ENCODE assay signal across 9 cellular contexts in genomic region chr1:35120458-35121133, GRCh38.
A peak's percentile ranks its signal among the peaks of the same experiment; 100 is the strongest.
DNase-seq lines count a peak whose midpoint lies in the region; ATAC-seq lines count a peak whose summit lies in the region.
"Had no signal": no experiment of that assay in that cellular context is flagged by ENCODE, and none has a peak within 500 bp of the region (broad histone marks: within the 10 kb centered on the region; RNA-seq: fewer than 3 reads in every experiment).

No MANE protein-coding gene starts in this region.

- peaks cover 12% of the 10 kb centered on the region for H3K4me1 Mint-ChIP-seq in dendritic cell treated with granulocyte-macrophage colony-stimulating factor and Interleukin-4, amounts not matched to agents 40 ng/mL and 50 ng/mL, for 4 days (ENCODE audit: low read depth)

- DNase-seq in NCI-H1436 treated with DMSO at 0.1 percent for 48 hours (lab: John Stamatoyannopoulos, UW), result no peak
- no peak for DNase-seq in 8988T

- peaks cover 0 to 7% (median 0%) of the 10 kb centered on the region in 11 experiments; a peak in 4 of 22 replicates for H3K27me3 ChIP-seq in BLaER1 treated with 17β-estradiol and CSF1 and Interleukin-3, amounts not matched to agents 10 nM and 100 nM
- no peaks in the 10 kb centered on the region for H3K27me3 ChIP-seq in muscle layer of duodenum (ENCODE audit: low read depth, low read length)

- peaks cover 4 to 13% (median 10%) of the 10 kb centered on the region in 11 experiments for H3K9me3 ChIP-seq in BLaER1 treated with 17β-estradiol and CSF1 and Interleukin-3, amounts not matched to agents 10 nM and 100 nM (replicated peaks in 1 of 11)
- H3K9me3 ChIP-seq in muscle layer of duodenum (ENCODE audit: control insufficient read depth in 1 of 2, low read length in 2 of 2), result no peaks in the 10 kb centered on the region

- H3K4me3 Mint-ChIP-seq in dendritic cell treated with granulocyte-macrophage colony-stimulating factor and Interleukin-4, amounts not matched to agents 40 ng/mL and 50 ng/mL, for 4 days, result peak overlapping the region; percentile 59

- H3K4me1 ChIP-seq in BLaER1 treated with 17β-estradiol and CSF1 and Interleukin-3, amounts not matched to agents 10 nM and 100 nM, result peaks cover 8 to 16% (median 9%) of the 10 kb centered on the region in 10 experiments; a peak in 15 of 20 replicates
- H3K4me1 ChIP-seq in muscle layer of duodenum (ENCODE audit: control insufficient read depth in 1 of 2, insufficient read depth in 2 of 2, low read length in 2 of 2), result no peaks in the 10 kb centered on the region

- H4K20me1 ChIP-seq in BLaER1 treated with 17β-estradiol and CSF1 and Interleukin-3, amounts not matched to agents 10 nM and 100 nM, result no peaks in the 10 kb centered on the region

- peak overlapping the region; percentile 27 to 72 (median 60); a peak in 17 of 22 replicates for H3K9ac ChIP-seq in BLaER1 treated with 17β-estradiol and CSF1 and Interleukin-3, amounts not matched to agents 10 nM and 100 nM

- no peaks in the 10 kb centered on the region for H3K36me3 Mint-ChIP-seq in dendritic cell treated with granulocyte-macrophage colony-stimulating factor and Interleukin-4, amounts not matched to agents 40 ng/mL and 50 ng/mL, for 4 days (ENCODE audit: low read depth)

- intact Hi-C loops in dendritic cell treated with granulocyte-macrophage colony-stimulating factor and Interleukin-4, amounts not matched to agents 40 ng/mL and 50 ng/mL, for 4 days (cut with micrococcal nuclease), result no loop called here

- peak overlapping the region; percentile 59 to 87 (median 79) for H3K4me2 ChIP-seq in BLaER1 treated with 17β-estradiol and CSF1 and Interleukin-3, amounts not matched to agents 10 nM and 100 nM

- no peaks in the 10 kb centered on the region for H3K9me3 Mint-ChIP-seq in dendritic cell treated with granulocyte-macrophage colony-stimulating factor and Interleukin-4, amounts not matched to agents 40 ng/mL and 50 ng/mL, for 4 days

- peaks cover 0 to 9% (median 0%) of the 10 kb centered on the region in 11 experiments; a peak in 6 of 22 replicates for H3K36me3 ChIP-seq in BLaER1 treated with 17β-estradiol and CSF1 and Interleukin-3, amounts not matched to agents 10 nM and 100 nM
- H3K36me3 ChIP-seq in muscle layer of duodenum (ENCODE audit: control insufficient read depth in 1 of 2, insufficient read depth in 2 of 2, low read length in 2 of 2), result no peaks in the 10 kb centered on the region

- peaks cover 23% of the 10 kb centered on the region for H3K27me3 Mint-ChIP-seq in dendritic cell treated with granulocyte-macrophage colony-stimulating factor and Interleukin-4, amounts not matched to agents 40 ng/mL and 50 ng/mL, for 4 days

- peak overlapping the region; percentile 6 to 65 (median 36); a peak in 12 of 20 replicates for H3K4me3 ChIP-seq in BLaER1 treated with 17β-estradiol and CSF1 and Interleukin-3, amounts not matched to agents 10 nM and 100 nM
- H3K4me3 ChIP-seq in muscle layer of duodenum (ENCODE audit: low read depth in 1 of 2, low read length in 2 of 2), result peak overlapping the region; percentile 39 to 56

- peak overlapping the region in 4 of 11 experiments; percentile 28 to 40 (median 36); a peak in 3 of 22 replicates for H3K27ac ChIP-seq in BLaER1 treated with 17β-estradiol and CSF1 and Interleukin-3, amounts not matched to agents 10 nM and 100 nM
- no peak overlapping the region for H3K27ac ChIP-seq in muscle layer of duodenum (ENCODE audit: low read length)
- H3K27ac ChIP-seq: RWPE1 had no signal

- ATAC-seq in HG03432 (IDR thresholded peaks at IDR 0.05; ENCODE audit: unreplicated experiment) (peak; percentile 53), HG03378 (IDR thresholded peaks at IDR 0.05; ENCODE audit: unreplicated experiment) (no peak), GM18511 (IDR thresholded peaks at IDR 0.05; ENCODE audit: unreplicated experiment) (no peak)

- no peak overlapping the region for H3K27ac Mint-ChIP-seq in dendritic cell treated with granulocyte-macrophage colony-stimulating factor and Interleukin-4, amounts not matched to agents 40 ng/mL and 50 ng/mL, for 4 days
